Comparison of ENCODE assay signal across 9 cellular contexts in the genomic region with DNA sequence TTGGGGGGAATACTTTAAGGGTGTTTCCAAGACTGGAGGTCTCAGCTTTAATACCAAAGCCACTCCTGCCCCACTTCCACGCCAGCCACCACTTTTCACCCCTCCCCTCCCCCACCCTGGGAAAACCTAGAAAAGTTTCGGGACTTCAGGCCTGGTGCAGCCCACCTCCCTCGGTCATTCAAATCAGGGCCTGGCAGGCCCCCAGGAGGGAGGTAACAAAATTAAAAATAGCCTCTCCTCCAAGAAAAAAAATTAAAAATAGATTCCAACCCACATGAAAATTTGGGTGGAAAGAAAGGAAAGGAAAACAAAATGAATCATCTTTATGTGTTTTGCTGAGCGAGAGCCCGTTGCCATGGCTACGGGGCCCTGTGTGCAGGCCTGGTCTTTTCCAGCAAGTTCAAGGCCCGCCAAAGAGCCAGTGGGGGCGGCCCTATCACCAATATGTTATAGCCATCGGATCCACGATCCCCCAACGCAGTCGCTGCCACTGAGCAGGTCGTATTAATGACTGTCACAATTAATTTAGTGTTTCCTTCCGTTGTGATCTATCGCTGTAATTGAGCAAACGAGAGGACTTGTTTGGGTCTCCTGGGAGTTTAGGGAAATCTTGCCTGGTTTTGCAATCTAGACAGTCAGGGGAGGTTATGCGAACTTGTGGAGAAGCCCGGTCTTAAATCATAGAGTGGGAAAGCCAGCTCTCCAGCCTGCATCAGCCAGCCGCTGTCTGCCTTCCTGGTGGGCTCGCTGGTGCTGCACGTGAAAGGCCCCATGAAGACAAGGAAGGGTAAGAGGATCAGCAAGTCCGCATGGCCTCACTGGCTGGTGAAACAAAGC.
A peak's percentile ranks its signal among the peaks of the same experiment; 100 is the strongest.
DNase-seq lines count a peak whose midpoint lies in the region; ATAC-seq and TF ChIP-seq lines count a peak whose summit lies in the region.
"Had no signal": no experiment of that assay in that cellular context is flagged by ENCODE, and none has a peak within 500 bp of the region (broad histone marks: within the 10 kb centered on the region; RNA-seq: fewer than 3 reads in every experiment).

No MANE protein-coding gene starts in this region.

- TF ChIP-seq CTCF in AG04450 (IDR thresholded peaks at IDR 0.05; ENCODE audit: low read depth, low read length) (no peak), omental fat pad (IDR thresholded peaks at IDR 0.05) (no peak)

- no peaks in the 10 kb centered on the region for H3K27me3 ChIP-seq in AG04450 (ENCODE audit: control insufficient read depth, insufficient read depth, low read length)

- H3K4me3 ChIP-seq in AG04450 (ENCODE audit: low read depth, low read length), result no peak overlapping the region

- peak; percentile 56 for ATAC-seq in omental fat pad (ENCODE audit: low FRiP score)
- no peak for ATAC-seq in GM19395 (IDR thresholded peaks at IDR 0.05; ENCODE audit: unreplicated experiment)
- no peak for ATAC-seq in GM19023 (IDR thresholded peaks at IDR 0.05; ENCODE audit: unreplicated experiment)

- CTCF ChIA-PET in AG04450 (lab: Charles Lee), result no interaction called here

- no peaks in the 10 kb centered on the region for H3K9me3 ChIP-seq in AG04450 (ENCODE audit: control insufficient read depth, insufficient read depth, low read length)

- POLR2A ChIA-PET in AG04450 (lab: Yijun Ruan, JAX), result no interaction called here

- no peak overlapping the region for H3K27ac ChIP-seq in AG04450 (ENCODE audit: low read depth, low read length)

- in situ Hi-C loops in KBM-7 (cut with MboI; ENCODE audit: low pct_unique_long_range_greater_than_20kb, low sequenced_read_pairs), result no loop called here

- DNase-seq in AG04450 (ENCODE audit: low read depth, low spot score) (peak; percentile 6), KBM-7 (peak; percentile 12), dedifferentiated amniotic fluid mesenchymal stem cell (ENCODE audit: extremely low spot score) (peak; percentile 39), omental fat pad (ENCODE audit: low spot score) (peak; percentile 31), NCI-H2196 (lab: John Stamatoyannopoulos, UW; ENCODE audit: unreplicated experiment) (no peak), NCI-H2196 treated with DMSO at 0.1 percent for 48 hours (lab: John Stamatoyannopoulos, UW; ENCODE audit: unreplicated experiment) (no peak)
- DNase-seq: T-helper 9 cell had no signal

Comparison
In these comparisons a context has a peak if more than half of its experiments do, and no peak if none do; other contexts are left out.
1. DNase-seq: peak in AG04450 (single experiment), KBM-7 (single experiment), dedifferentiated amniotic fluid mesenchymal stem cell (single experiment) and omental fat pad (single experiment); none in NCI-H2196 (single experiment) and NCI-H2196 treated with DMSO at 0.1 percent for 48 hours (single experiment).